1 cellular context compared by ENCODE assay signal in genomic region chrX:19085975-19086772, GRCh38.
TF ChIP-seq lines count a peak whose summit lies in the region.

No MANE protein-coding gene starts in this region.

TF ChIP-seq in GM12878, 131 proteins besides CTCF, POLR2A, EP300 and RAD21 (continued from another document):
- TF ChIP-seq CEBPZ (IDR thresholded peaks at IDR 0.05; ENCODE audit: low read depth, low read length) (no peak), ESRRA (IDR thresholded peaks at IDR 0.05; ENCODE audit: low read length) (no peak)
